9 cellular contexts compared by ENCODE assay signal in genomic region chr19:19860756-19861390, GRCh38. TPM values are rescaled to one million over a fixed set of nuclear protein-coding genes. Genes with fewer than 3 reads are reported as not detected.
DNase-seq lines count a peak whose midpoint lies in the region; ATAC-seq and TF ChIP-seq lines count a peak whose summit lies in the region.
"Had no signal": no experiment of that assay in that cellular context is flagged by ENCODE, and none has a peak within 500 bp of the region (broad histone marks: within the 10 kb centered on the region; RNA-seq: fewer than 3 reads in every experiment).

No MANE protein-coding gene starts in this region.

- WGBS in upper lobe of left lung, 2 donors, result 12 to 22% methylated on average over 17 to 20 of the region's 29 CpGs

- TF ChIP-seq EP300 in upper lobe of left lung (IDR thresholded peaks at IDR 0.05), result no peak

- peaks cover 8% of the 10 kb centered on the region for H3K4me1 Mint-ChIP-seq in activated naive CD8-positive, alpha-beta T cell treated with anti-CD3 and anti-CD28 coated beads for 36 hours

- no peak for TF ChIP-seq CTCF in upper lobe of left lung (IDR thresholded peaks at IDR 0.05)

- H3K9me3 ChIP-seq in upper lobe of left lung, result peaks cover 0 to 17% (median 3%) of the 10 kb centered on the region in 4 donors

- H3K9me3 Mint-ChIP-seq in activated naive CD8-positive, alpha-beta T cell treated with anti-CD3 and anti-CD28 coated beads for 36 hours, result peaks cover 2% of the 10 kb centered on the region

- H3K4me1 ChIP-seq in upper lobe of left lung, result peaks cover 0 to 8% (median 0%) of the 10 kb centered on the region in 4 donors

- peak in 1 of 2 donors; percentile 29 for ATAC-seq in left cardiac atrium
- no peak for ATAC-seq in left ventricle myocardium superior
- no peak for ATAC-seq in upper lobe of left lung (ENCODE audit: low FRiP score in 2 of 2)
- no peak for ATAC-seq in GM18519 (IDR thresholded peaks at IDR 0.05; ENCODE audit: low FRiP score, unreplicated experiment)
- ATAC-seq in GM21825 (IDR thresholded peaks at IDR 0.05; ENCODE audit: unreplicated experiment), result no peak
- ATAC-seq: Panc1 had no signal

- H3K4me3 Mint-ChIP-seq in activated naive CD8-positive, alpha-beta T cell treated with anti-CD3 and anti-CD28 coated beads for 36 hours, result peak overlapping the region; percentile 90

- no peaks in the 10 kb centered on the region for H3K27me3 ChIP-seq in upper lobe of left lung

- no peak overlapping the region for H3K27ac ChIP-seq in upper lobe of left lung

- H3K4me3 ChIP-seq in upper lobe of left lung, result peak overlapping the region in 1 of 4 donors; percentile 30

- H3K36me3 Mint-ChIP-seq in activated naive CD8-positive, alpha-beta T cell treated with anti-CD3 and anti-CD28 coated beads for 36 hours, result peaks cover 47% of the 10 kb centered on the region

- TF ChIP-seq POLR2A in upper lobe of left lung (IDR thresholded peaks at IDR 0.05), result no peak

- intact Hi-C loops in left cardiac atrium (cut with DNase I) (no loop called here), left ventricle myocardium superior (cut with micrococcal nuclease) (no loop called here)

- DNase-seq in left cardiac atrium, result peak; percentile 73
- DNase-seq in left ventricle myocardium superior, result no peak
- peak; percentile 67 for DNase-seq in activated naive CD8-positive, alpha-beta T cell treated with anti-CD3 and anti-CD28 coated beads for 36 hours
- peak; percentile 17 for DNase-seq in mucosa of gallbladder (ENCODE audit: low spot score)
- DNase-seq in upper lobe of left lung, result peak; percentile 61 to 74
- DNase-seq in NCI-H1417 (lab: John Stamatoyannopoulos, UW), result no peak

- no peaks in the 10 kb centered on the region for H3K36me3 ChIP-seq in upper lobe of left lung

- peak overlapping the region; percentile 84 for H3K27ac Mint-ChIP-seq in activated naive CD8-positive, alpha-beta T cell treated with anti-CD3 and anti-CD28 coated beads for 36 hours

- no peaks in the 10 kb centered on the region for H3K27me3 Mint-ChIP-seq in activated naive CD8-positive, alpha-beta T cell treated with anti-CD3 and anti-CD28 coated beads for 36 hours

RNA-seq across cellular contexts. Expression of gene ZNF253, which starts 4.8 kb away (rescaled TPM):
- total RNA-seq in left cardiac atrium (1 to 10 TPM; 6.3 to 8.2 TPM), left ventricle myocardium superior (9.6 TPM), mucosa of gallbladder (16.0 TPM), upper lobe of left lung (10 to 100 TPM in 2 of 6 donors, 1 to 10 TPM in 4; 5.0 to 15.8 (median 7.9) TPM)
- 10 to 100 TPM; 13.8 to 16.6 TPM for total RNA-seq in activated naive CD8-positive, alpha-beta T cell treated with anti-CD3 and anti-CD28 coated beads for 36 hours

RNA-seq across cellular contexts. Expression of gene ZNF506, which starts 39.3 kb away (rescaled TPM):
- 10 to 100 TPM; 12.5 to 12.8 TPM for total RNA-seq in left cardiac atrium
- 9.7 TPM for total RNA-seq in left ventricle myocardium superior
- total RNA-seq in activated naive CD8-positive, alpha-beta T cell treated with anti-CD3 and anti-CD28 coated beads for 36 hours, result 10 to 100 TPM; 28.4 to 31.5 TPM
- 28.9 TPM for total RNA-seq in mucosa of gallbladder
- total RNA-seq in upper lobe of left lung, result 10 to 100 TPM; 13.2 to 47.1 (median 19.1) TPM

RNA-seq across cellular contexts. Expression of gene ZNF93, which starts 39.9 kb away (rescaled TPM):
- total RNA-seq in left cardiac atrium (1 to 10 TPM; 2.7 to 3.4 TPM), left ventricle myocardium superior (2.0 TPM), mucosa of gallbladder (3.9 TPM), upper lobe of left lung (1 to 10 TPM; 2.9 to 7.3 (median 3.9) TPM)
- total RNA-seq in activated naive CD8-positive, alpha-beta T cell treated with anti-CD3 and anti-CD28 coated beads for 36 hours, result 10 to 100 TPM; 15.9 to 17.3 TPM

Comparison
In these comparisons a context has a peak if more than half of its experiments do, and no peak if none do; other contexts are left out.
1. DNase-seq: peak in left cardiac atrium (single experiment), activated naive CD8-positive, alpha-beta T cell treated with anti-CD3 and anti-CD28 coated beads for 36 hours (single experiment), mucosa of gallbladder (single experiment) and upper lobe of left lung (2 of 2); none in left ventricle myocardium superior (single experiment) and NCI-H1417 (0 of 3).